ENCODE assay signal across 8 cellular contexts in genomic region chr4:8159522-8160232, GRCh38. TPM values are rescaled to one million over a fixed set of nuclear protein-coding genes. Genes with fewer than 3 reads are reported as not detected.
A peak's percentile ranks its signal among the peaks of the same experiment; 100 is the strongest.
DNase-seq lines count a peak whose midpoint lies in the region; ATAC-seq and TF ChIP-seq lines count a peak whose summit lies in the region.

No MANE protein-coding gene starts in this region.

- no peak overlapping the region for H3K27ac Mint-ChIP-seq in activated T-cell treated with anti-CD3 and anti-CD28 coated beads, Interleukin-2, amount 50 U/mL, for 24 hours

- no peak for TF ChIP-seq EP300 in upper lobe of left lung (IDR thresholded peaks at IDR 0.05)

- peaks cover 9% of the 10 kb centered on the region for H3K27me3 Mint-ChIP-seq in activated T-cell treated with anti-CD3 and anti-CD28 coated beads, Interleukin-2, amount 50 U/mL, for 24 hours

- TF ChIP-seq POLR2A in lower leg skin (IDR thresholded peaks at IDR 0.05) (no peak), upper lobe of left lung (IDR thresholded peaks at IDR 0.05) (no peak)

- peaks cover 19 to 26% (median 21%) of the 10 kb centered on the region in 4 donors for H3K4me1 ChIP-seq in upper lobe of left lung

- in situ Hi-C loops in astrocyte of the spinal cord (cut with HindIII; ENCODE audit: low sequenced_read_pairs): no loop called here

- TF ChIP-seq CTCF in astrocyte of the spinal cord (IDR thresholded peaks at IDR 0.05; ENCODE audit: low read depth, low read length): no peak
- no peak for TF ChIP-seq CTCF in lower leg skin (IDR thresholded peaks at IDR 0.05)
- no peak for TF ChIP-seq CTCF in upper lobe of left lung (IDR thresholded peaks at IDR 0.05)

- peaks cover 0 to 11% (median 5%) of the 10 kb centered on the region in 4 donors for H3K27me3 ChIP-seq in upper lobe of left lung

- ATAC-seq in upper lobe of left lung (ENCODE audit: low FRiP score in 2 of 2): no peak
- ATAC-seq in left colon: no peak
- ATAC-seq in GM21723 (IDR thresholded peaks at IDR 0.05; ENCODE audit: unreplicated experiment): no peak

- peaks cover 19% of the 10 kb centered on the region for H3K4me1 Mint-ChIP-seq in activated T-cell treated with anti-CD3 and anti-CD28 coated beads, Interleukin-2, amount 50 U/mL, for 24 hours (ENCODE audit: low read depth)

- no peaks in the 10 kb centered on the region for H3K9me3 Mint-ChIP-seq in activated T-cell treated with anti-CD3 and anti-CD28 coated beads, Interleukin-2, amount 50 U/mL, for 24 hours

- H3K4me3 ChIP-seq in astrocyte of the spinal cord (ENCODE audit: low read depth, low read length): peak overlapping the region; percentile 84
- H3K4me3 ChIP-seq in lower leg skin (ENCODE audit: low read depth, poor library complexity, severe bottlenecking): peak overlapping the region; percentile 36
- H3K4me3 ChIP-seq in upper lobe of left lung: peak overlapping the region; percentile 73 to 90 (median 81)

- DNase-seq in activated T-cell treated with anti-CD3 and anti-CD28 coated beads, Interleukin-2, amount 50 U/mL, for 24 hours: no peak
- DNase-seq in activated T-cell treated with anti-CD3 and anti-CD28 coated beads, Interleukin-2, amount 50 U/mL, for 1 hour: no peak
- DNase-seq in astrocyte of the spinal cord (ENCODE audit: low read depth, low spot score) (no peak), lower leg skin (ENCODE audit: low spot score in 2 of 2) (no peak), upper lobe of left lung (no peak), EL (no peak), left colon (no peak)

- H3K27ac ChIP-seq in upper lobe of left lung: peak overlapping the region in 1 of 4 donors; percentile 72

- peak overlapping the region; percentile 95 for H3K4me3 Mint-ChIP-seq in activated T-cell treated with anti-CD3 and anti-CD28 coated beads, Interleukin-2, amount 50 U/mL, for 24 hours

- 16 to 20% methylated on average over 15 of the region's 15 CpGs for WGBS in lower leg skin, 2 donors
- WGBS in upper lobe of left lung, 2 donors: 28 to 31% methylated on average over 6 to 15 of the region's 15 CpGs

- H3K9me3 ChIP-seq in upper lobe of left lung: no peaks in the 10 kb centered on the region

- no peaks in the 10 kb centered on the region for H3K36me3 ChIP-seq in upper lobe of left lung

- intact Hi-C loops in lower leg skin (cut with DNase I; ENCODE audit: low total_unique reads): no loop called here
- intact Hi-C loops in left colon (cut with DNase I, micrococcal nuclease): no loop called here

- H3K36me3 Mint-ChIP-seq in activated T-cell treated with anti-CD3 and anti-CD28 coated beads, Interleukin-2, amount 50 U/mL, for 24 hours (ENCODE audit: low read depth): peaks cover 2% of the 10 kb centered on the region

RNA-seq across cellular contexts. Expression of gene ABLIM2, which starts 1.1 kb away (rescaled TPM):
- 10 to 100 TPM; 10.6 to 31.7 (median 20.3) TPM for total RNA-seq in lower leg skin
- total RNA-seq in upper lobe of left lung: 10 to 100 TPM in 2 of 6 donors, 1 to 10 TPM in 4; 3.6 to 36.9 (median 8.1) TPM
- 10 to 100 TPM; 18.7 to 24.4 TPM for total RNA-seq in left colon

RNA-seq across cellular contexts. Expression of gene SH3TC1, which starts 39.4 kb away (rescaled TPM):
- total RNA-seq in lower leg skin (10 to 100 TPM; 10.1 to 15.9 (median 11.1) TPM), upper lobe of left lung (100 to 1,000 TPM in 2 of 6 donors, 10 to 100 TPM in 4; 34.1 to 193 (median 81.4) TPM), left colon (10 to 100 TPM; 13.8 to 18.3 TPM)
